Comparison of ENCODE assay signal across 13 cellular contexts in the genomic region with DNA sequence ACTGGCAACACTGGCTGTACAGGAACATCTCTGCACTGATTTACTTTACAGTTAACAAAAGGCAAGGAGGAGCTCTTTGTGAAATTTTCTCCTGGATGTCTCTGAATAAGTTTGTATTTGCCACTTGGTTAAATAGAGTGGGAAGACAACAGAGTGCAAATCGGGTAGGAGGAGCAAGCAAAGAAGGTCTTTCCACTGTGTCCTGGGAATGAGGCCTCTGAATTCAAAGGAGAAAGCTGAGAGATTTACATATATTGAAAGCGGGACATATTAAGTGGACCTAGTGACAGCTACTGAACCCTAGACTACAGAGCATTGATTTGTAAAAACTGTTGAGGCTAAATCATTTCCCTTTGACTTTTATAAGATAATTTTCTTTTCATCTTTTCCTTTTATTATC.
"Had no signal": no experiment of that assay in that cellular context is flagged by ENCODE, and none has a peak within 500 bp of the region (broad histone marks: within the 10 kb centered on the region; RNA-seq: fewer than 3 reads in every experiment).

No MANE protein-coding gene starts in this region.

- H3K9me3 Mint-ChIP-seq: activated CD4-positive, alpha-beta T cell treated with anti-CD3 and anti-CD28 coated beads, Interleukin-2, amount 10 ng/mL, durations not matched to agents 7 days and 5 days; activated naive CD8-positive, alpha-beta T cell treated with anti-CD3 and anti-CD28 coated beads, Interleukin-2, amount 10 ng/mL, durations not matched to agents 7 days and 5 days; natural killer cell; stimulated activated effector memory CD8-positive, alpha-beta T cell treated with anti-CD3 and anti-CD28 coated beads, Interleukin-12 subunit alpha, Interleukin-12 subunit beta, amount 100 ng/mL, for 72 hours; T-helper 2 cell treated with Interferon-gamma antibody and Interleukin-4, amounts not matched to agents 5 μg/mL and 100 μg/mL, for 36 hours had no signal

- ATAC-seq: natural killer cell; stimulated activated effector memory CD8-positive, alpha-beta T cell treated with anti-CD3 and anti-CD28 coated beads, Interleukin-12 subunit alpha, Interleukin-12 subunit beta, amount 100 ng/mL, for 72 hours had no signal

- H3K27me3 ChIP-seq: brain microvascular endothelial cell had no signal

- H3K27ac Mint-ChIP-seq: activated CD4-positive, alpha-beta T cell treated with anti-CD3 and anti-CD28 coated beads, Interleukin-2, amount 10 ng/mL, durations not matched to agents 7 days and 5 days; activated naive CD8-positive, alpha-beta T cell treated with anti-CD3 and anti-CD28 coated beads, Interleukin-2, amount 10 ng/mL, durations not matched to agents 7 days and 5 days; natural killer cell; stimulated activated effector memory CD8-positive, alpha-beta T cell treated with anti-CD3 and anti-CD28 coated beads, Interleukin-12 subunit alpha, Interleukin-12 subunit beta, amount 100 ng/mL, for 72 hours; T-helper 2 cell treated with Interferon-gamma antibody and Interleukin-4, amounts not matched to agents 5 μg/mL and 100 μg/mL, for 36 hours had no signal

- H3K36me3 ChIP-seq: brain microvascular endothelial cell had no signal

- H3K27me3 Mint-ChIP-seq: activated CD4-positive, alpha-beta T cell treated with anti-CD3 and anti-CD28 coated beads, Interleukin-2, amount 10 ng/mL, durations not matched to agents 7 days and 5 days; activated naive CD8-positive, alpha-beta T cell treated with anti-CD3 and anti-CD28 coated beads, Interleukin-2, amount 10 ng/mL, durations not matched to agents 7 days and 5 days had no signal

- DNase-seq: activated CD4-positive, alpha-beta T cell treated with anti-CD3 and anti-CD28 coated beads, Interleukin-2, amount 10 ng/mL, durations not matched to agents 7 days and 5 days; activated CD4-positive, CD25-positive, alpha-beta regulatory T cell; activated CD8-positive, alpha-beta memory T cell treated with anti-CD3 and anti-CD28 coated beads, Interleukin-2, amount 50 U/mL, for 48 hours; activated naive CD8-positive, alpha-beta T cell treated with anti-CD3 and anti-CD28 coated beads, Interleukin-2, amount 10 ng/mL, durations not matched to agents 7 days and 5 days; brain microvascular endothelial cell; hypothalamus; kidney glomerular epithelial cell; mesenchymal stem cell; natural killer cell; retina; SW 1271 had no signal

- H3K27ac ChIP-seq: brain microvascular endothelial cell had no signal

- H3K4me1 Mint-ChIP-seq: activated CD4-positive, alpha-beta T cell treated with anti-CD3 and anti-CD28 coated beads, Interleukin-2, amount 10 ng/mL, durations not matched to agents 7 days and 5 days; activated naive CD8-positive, alpha-beta T cell treated with anti-CD3 and anti-CD28 coated beads, Interleukin-2, amount 10 ng/mL, durations not matched to agents 7 days and 5 days; natural killer cell; stimulated activated effector memory CD8-positive, alpha-beta T cell treated with anti-CD3 and anti-CD28 coated beads, Interleukin-12 subunit alpha, Interleukin-12 subunit beta, amount 100 ng/mL, for 72 hours had no signal

- H3K4me3 Mint-ChIP-seq: activated CD4-positive, alpha-beta T cell treated with anti-CD3 and anti-CD28 coated beads, Interleukin-2, amount 10 ng/mL, durations not matched to agents 7 days and 5 days; activated naive CD8-positive, alpha-beta T cell treated with anti-CD3 and anti-CD28 coated beads, Interleukin-2, amount 10 ng/mL, durations not matched to agents 7 days and 5 days; natural killer cell; stimulated activated effector memory CD8-positive, alpha-beta T cell treated with anti-CD3 and anti-CD28 coated beads, Interleukin-12 subunit alpha, Interleukin-12 subunit beta, amount 100 ng/mL, for 72 hours; T-helper 2 cell treated with Interferon-gamma antibody and Interleukin-4, amounts not matched to agents 5 μg/mL and 100 μg/mL, for 36 hours had no signal

- H3K36me3 Mint-ChIP-seq: activated naive CD8-positive, alpha-beta T cell treated with anti-CD3 and anti-CD28 coated beads, Interleukin-2, amount 10 ng/mL, durations not matched to agents 7 days and 5 days; natural killer cell; stimulated activated effector memory CD8-positive, alpha-beta T cell treated with anti-CD3 and anti-CD28 coated beads, Interleukin-12 subunit alpha, Interleukin-12 subunit beta, amount 100 ng/mL, for 72 hours had no signal
